In the genomic region with DNA sequence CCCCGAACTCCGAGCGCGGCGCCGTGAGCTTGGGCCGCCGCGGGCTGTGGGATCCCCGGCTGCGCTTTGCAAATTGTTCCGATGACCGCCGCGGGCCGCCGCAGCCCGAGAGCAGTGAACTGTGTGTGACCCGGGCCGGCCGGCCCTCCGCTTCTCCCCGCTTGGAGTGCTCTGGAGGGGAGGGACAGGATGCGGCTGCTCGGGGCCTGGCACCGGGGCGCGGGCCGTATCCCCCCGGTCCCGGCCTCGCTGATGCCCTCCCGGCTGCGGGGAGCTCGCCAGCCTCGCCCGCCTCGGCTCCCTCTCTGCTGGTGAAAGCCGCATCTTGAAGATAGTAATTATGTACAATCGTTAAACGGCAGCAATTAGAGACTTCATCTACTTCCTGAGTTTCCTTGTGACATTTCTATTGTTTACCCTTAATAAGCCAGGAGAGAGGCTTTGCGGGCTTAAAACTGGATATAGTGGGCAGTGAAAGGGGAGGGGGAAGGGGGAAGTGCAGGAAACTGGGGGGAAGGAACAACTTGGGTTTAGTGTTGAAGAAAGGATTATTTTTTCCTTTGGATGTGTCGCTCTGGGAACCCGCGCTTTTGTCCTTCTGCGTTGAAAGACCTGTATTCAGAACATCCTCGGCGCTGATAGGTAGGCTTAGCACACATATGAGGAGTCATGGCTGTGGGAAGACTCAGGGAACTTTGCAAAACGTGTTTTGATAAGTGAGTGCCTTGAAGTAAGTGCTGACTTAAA, we compare ENCODE assay signal across 1 cellular context.
TF ChIP-seq lines count a peak whose summit lies in the region.

No MANE protein-coding gene starts in this region.

TF ChIP-seq in HEK293, 187 proteins besides CTCF, POLR2A, EP300 and RAD21 (continued from another document):
- TF ChIP-seq, protein P1, sequence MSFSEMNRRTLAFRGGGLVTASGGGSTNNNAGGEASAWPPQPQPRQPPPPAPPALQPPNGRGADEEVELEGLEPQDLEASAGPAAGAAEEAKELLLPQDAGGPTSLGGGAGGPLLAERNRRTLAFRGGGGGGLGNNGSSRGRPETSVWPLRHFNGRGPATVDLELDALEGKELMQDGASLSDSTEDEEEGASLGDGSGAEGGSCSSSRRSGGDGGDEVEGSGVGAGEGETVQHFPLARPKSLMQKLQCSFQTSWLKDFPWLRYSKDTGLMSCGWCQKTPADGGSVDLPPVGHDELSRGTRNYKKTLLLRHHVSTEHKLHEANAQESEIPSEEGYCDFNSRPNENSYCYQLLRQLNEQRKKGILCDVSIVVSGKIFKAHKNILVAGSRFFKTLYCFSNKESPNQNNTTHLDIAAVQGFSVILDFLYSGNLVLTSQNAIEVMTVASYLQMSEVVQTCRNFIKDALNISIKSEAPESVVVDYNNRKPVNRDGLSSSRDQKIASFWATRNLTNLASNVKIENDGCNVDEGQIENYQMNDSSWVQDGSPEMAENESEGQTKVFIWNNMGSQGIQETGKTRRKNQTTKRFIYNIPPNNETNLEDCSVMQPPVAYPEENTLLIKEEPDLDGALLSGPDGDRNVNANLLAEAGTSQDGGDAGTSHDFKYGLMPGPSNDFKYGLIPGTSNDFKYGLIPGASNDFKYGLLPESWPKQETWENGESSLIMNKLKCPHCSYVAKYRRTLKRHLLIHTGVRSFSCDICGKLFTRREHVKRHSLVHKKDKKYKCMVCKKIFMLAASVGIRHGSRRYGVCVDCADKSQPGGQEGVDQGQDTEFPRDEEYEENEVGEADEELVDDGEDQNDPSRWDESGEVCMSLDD (tag by site-specific recombination; IDR thresholded peaks at IDR 0.05), result no peak
